35 cellular contexts compared by ENCODE assay signal in the genomic region with DNA sequence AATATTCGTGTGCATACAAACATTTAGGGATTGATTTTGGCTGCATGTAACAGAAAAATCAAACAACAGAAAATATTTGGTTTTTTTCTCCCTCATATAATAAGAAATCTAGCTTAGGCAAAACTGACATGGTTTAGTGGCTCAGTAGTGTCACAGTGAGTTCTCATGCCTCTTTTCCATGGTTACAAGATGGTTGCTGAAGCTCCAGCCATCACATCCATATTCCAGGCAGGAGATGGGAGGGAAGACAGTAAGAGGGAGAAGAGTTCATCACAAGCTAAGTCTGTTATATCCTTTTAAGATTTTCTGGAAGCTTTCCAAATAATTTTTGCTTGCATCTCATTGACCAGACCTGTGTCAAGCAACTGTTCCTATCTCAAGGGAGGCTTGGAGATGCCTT. TPM values are rescaled to one million over a fixed set of nuclear protein-coding genes. Genes with fewer than 3 reads are reported as not detected.
"Had no signal": no experiment of that assay in that cellular context is flagged by ENCODE, and none has a peak within 500 bp of the region (broad histone marks: within the 10 kb centered on the region; RNA-seq: fewer than 3 reads in every experiment).

No MANE protein-coding gene starts in this region.

- H3K27ac ChIP-seq: adrenal gland, ascending aorta, body of pancreas, brain microvascular endothelial cell, breast epithelium, cardiac muscle cell had no signal

- H3K36me3 ChIP-seq: adrenal gland, ascending aorta, brain microvascular endothelial cell, breast epithelium, cardiac muscle cell had no signal

- ATAC-seq: activated naive CD4-positive, alpha-beta T cell treated with anti-CD3 and anti-CD28 coated beads, Interleukin-2, amount 50 U/mL, for 72 hours; activated naive CD8-positive, alpha-beta T cell treated with anti-CD3 and anti-CD28 coated beads, Interleukin-2, amount 50 U/mL, for 24 hours; activated T-cell treated with anti-CD3 and anti-CD28 coated beads, Interleukin-2, amount 50 U/mL, for 4 hours; activated T-cell treated with anti-CD3 and anti-CD28 coated beads, Interleukin-2, amount 50 U/mL, for 72 hours; activated T-helper 17 cell treated with anti-CD3 and anti-CD28 coated beads, Interleukin-2, amount 50 U/mL, for 72 hours; body of pancreas had no signal

- DNase-seq: activated effector memory CD4-positive, alpha-beta T cell treated with anti-CD3 and anti-CD28 coated beads, Interleukin-2, amount 50 U/mL, for 16 hours; activated effector memory CD4-positive, alpha-beta T cell treated with Interleukin-2 at 50 U/mL for 16 hours; activated gamma-delta T cell; activated gamma-delta T cell treated with Interleukin-2 at 50 U/mL for 16 hours; activated naive CD4-positive, alpha-beta T cell; activated naive CD4-positive, alpha-beta T cell treated with anti-CD3 and anti-CD28 coated beads for 36 hours; activated naive CD4-positive, alpha-beta T cell treated with anti-CD3 and anti-CD28 coated beads, Interleukin-2, amount 10 ng/mL, durations not matched to agents 7 days and 5 days; activated naive CD4-positive, alpha-beta T cell treated with anti-CD3 and anti-CD28 coated beads, Interleukin-2, amount 50 U/mL, for 16 hours; activated naive CD4-positive, alpha-beta T cell treated with Interleukin-2 at 50 U/mL for 16 hours; activated naive CD8-positive, alpha-beta T cell treated with anti-CD3 and anti-CD28 coated beads for 36 hours; activated naive CD8-positive, alpha-beta T cell treated with anti-CD3 and anti-CD28 coated beads, Interleukin-2, amount 10 ng/mL, durations not matched to agents 7 days and 5 days; activated naive CD8-positive, alpha-beta T cell treated with anti-CD3 and anti-CD28 coated beads, Interleukin-2, amount 50 U/mL, for 24 hours; activated T-cell treated with anti-CD3 and anti-CD28 coated beads, Interleukin-2, amount 50 U/mL, for 4 hours; activated T-cell treated with anti-CD3 and anti-CD28 coated beads, Interleukin-2, amount 50 U/mL, for 48 hours; activated T-cell treated with anti-CD3 and anti-CD28 coated beads, Interleukin-2, amount 50 U/mL, for 72 hours; adrenal gland; amniotic stem cell; amygdala; anterior cingulate cortex; aorta; body of pancreas; brain microvascular endothelial cell; caudate nucleus; central memory CD4-positive, alpha-beta T cell; cerebellar nuclear complex had no signal

- H3K4me3 ChIP-seq: adrenal gland, ascending aorta, body of pancreas, breast epithelium, cardiac muscle cell had no signal

- H3K9me3 ChIP-seq: adrenal gland, ascending aorta, body of pancreas had no signal

- FAIRE-seq: bronchial epithelial cell had no signal

- H3K4me1 ChIP-seq: adrenal gland, body of pancreas, breast epithelium had no signal

- H3K27me3 ChIP-seq: ascending aorta, body of pancreas, brain microvascular endothelial cell, breast epithelium, cardiac muscle cell had no signal

RNA-seq across cellular contexts. Expression of a gene that starts 33.5 kb away (rescaled TPM):
- total RNA-seq: activated naive CD4-positive, alpha-beta T cell treated with anti-CD3 and anti-CD28 coated beads for 36 hours; activated naive CD4-positive, alpha-beta T cell treated with anti-CD3 and anti-CD28 coated beads, Interleukin-2, amount 50 U/mL, for 72 hours; activated naive CD8-positive, alpha-beta T cell treated with anti-CD3 and anti-CD28 coated beads for 36 hours; activated naive CD8-positive, alpha-beta T cell treated with anti-CD3 and anti-CD28 coated beads, Interleukin-2, amount 10 ng/mL, durations not matched to agents 7 days and 5 days; activated T-cell treated with anti-CD3 and anti-CD28 coated beads, Interleukin-2, amount 50 U/mL, for 4 hours; activated T-cell treated with anti-CD3 and anti-CD28 coated beads, Interleukin-2, amount 50 U/mL, for 72 hours; activated T-helper 1 cell treated with anti-CD3 and anti-CD28 coated beads, Interleukin-12 subunit alpha, Interleukin-12 subunit beta, Interleukin-2, Interleukin-4 antibody, amounts not matched to agents 30 ng/mL and 10 ng/mL and 1 ng/mL, durations not matched to agents 14 hours and 24 hours and 36 hours; activated T-helper 17 cell treated with anti-CD3 and anti-CD28 coated beads, Interleukin-2, amount 50 U/mL, for 72 hours; activated T-helper 2 cell treated with anti-CD3 and anti-CD28 coated beads, Interferon-gamma antibody, Interleukin-2, Interleukin-4, amounts not matched to agents 10 μg/mL and 5 μg/mL and 100 μg/mL, durations not matched to agents 14 hours and 24 hours and 36 hours; astrocyte; body of pancreas; bronchial epithelial cell; chondrocyte had no signal
